8 cellular contexts compared by ENCODE assay signal in the genomic region with DNA sequence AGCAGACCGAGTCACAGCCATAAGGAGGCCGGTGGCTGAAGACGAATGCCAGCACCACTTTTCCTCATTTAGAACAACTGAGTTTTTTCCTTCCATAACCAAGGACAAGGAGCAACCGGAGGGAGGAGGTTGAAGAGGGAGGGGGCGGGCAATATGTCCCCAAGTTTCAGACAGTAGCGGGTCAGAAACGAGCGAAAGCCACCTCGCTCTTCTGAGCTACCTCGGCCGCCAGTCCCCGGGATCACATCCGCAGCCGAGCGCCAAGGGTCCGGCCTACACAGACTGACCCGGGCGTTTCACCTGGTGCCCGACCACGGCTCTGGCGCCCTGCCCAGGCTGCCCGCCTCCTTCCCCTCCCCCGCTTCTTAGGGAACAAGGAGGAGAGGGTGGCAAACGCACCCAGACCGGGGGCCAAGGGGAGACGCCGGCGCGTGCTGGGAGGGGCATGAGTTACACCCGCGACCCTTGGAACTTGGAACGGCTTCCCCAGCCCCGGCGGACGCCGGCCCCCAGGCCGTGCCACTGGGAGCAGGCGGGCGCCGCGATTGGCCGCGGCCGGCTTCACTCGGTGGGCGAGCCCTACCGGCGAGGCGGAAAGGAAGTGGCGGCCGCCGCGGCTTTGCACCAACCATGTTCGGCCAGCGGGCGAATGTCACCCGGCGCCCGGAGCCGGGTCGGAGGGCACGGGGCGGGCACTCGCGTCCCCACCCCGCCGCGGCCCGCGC. TPM values are rescaled to one million over a fixed set of nuclear protein-coding genes. Genes with fewer than 3 reads are reported as not detected.
DNase-seq lines count a peak whose midpoint lies in the region; ATAC-seq and TF ChIP-seq lines count a peak whose summit lies in the region.

No MANE protein-coding gene starts in this region.

- H3K4me1 Mint-ChIP-seq in nephron progenitor cell: peaks cover 39% of the 10 kb centered on the region

- H3K4me1 ChIP-seq in foreskin keratinocyte (peaks cover 8% of the 10 kb centered on the region), tibial nerve (peaks cover 0 to 72% (median 48%) of the 10 kb centered on the region in 4 donors)

- no peaks in the 10 kb centered on the region for H3K36me3 Mint-ChIP-seq in nephron progenitor cell (ENCODE audit: low read depth)

- WGBS in tibial nerve, 2 donors: 1% methylated on average over 25 to 48 of the region's 70 CpGs

- H3K27ac ChIP-seq in foreskin keratinocyte (peak overlapping the region; percentile 87), tibial nerve (peak overlapping the region; percentile 87 to 100 (median 99))

- ATAC-seq in GM18511 (IDR thresholded peaks at IDR 0.05; ENCODE audit: unreplicated experiment) (peak; percentile 29), HG03175 (IDR thresholded peaks at IDR 0.05; ENCODE audit: unreplicated experiment) (peak; percentile 28), foreskin keratinocyte (peak; percentile 38)

- no peaks in the 10 kb centered on the region for H3K9me3 ChIP-seq in tibial nerve

- peak in 1 of 2 donors; percentile 73 for TF ChIP-seq EP300 in tibial nerve (IDR thresholded peaks at IDR 0.05)

- peak overlapping the region; percentile 56 for H3K27ac Mint-ChIP-seq in nephron progenitor cell

- DNase-seq in AG20443 (ENCODE audit: low spot score): peak; percentile 87
- peak; percentile 67 for DNase-seq in RPMI7951 (ENCODE audit: low read depth)
- peak; percentile 9 to 34 (median 30) for DNase-seq in activated naive CD4-positive, alpha-beta T cell (lab: John Stamatoyannopoulos, UW)
- DNase-seq in foreskin keratinocyte: peak in 1 of 2 donors; percentile 38
- peak; percentile 80 for DNase-seq in nephron progenitor cell
- peak; percentile 47 to 53 for DNase-seq in tibial nerve (ENCODE audit: low spot score in 2 of 2)

- H3K36me3 ChIP-seq in tibial nerve: no peaks in the 10 kb centered on the region

- TF ChIP-seq POLR2A in tibial nerve (IDR thresholded peaks at IDR 0.05): peak in 1 of 2 donors; percentile 36

- no peaks in the 10 kb centered on the region for H3K9me3 Mint-ChIP-seq in nephron progenitor cell

- peaks cover 7% of the 10 kb centered on the region for H3K27me3 Mint-ChIP-seq in nephron progenitor cell (ENCODE audit: low read depth, poor library complexity)

- H3K4me3 ChIP-seq in tibial nerve: peak overlapping the region; percentile 75 to 97 (median 91)

- peak overlapping the region; percentile 91 for H3K4me3 Mint-ChIP-seq in nephron progenitor cell

- TF ChIP-seq CTCF in foreskin keratinocyte (conservative IDR thresholded peaks at IDR 0.05): no peak
- TF ChIP-seq CTCF in nephron progenitor cell (IDR thresholded peaks at IDR 0.05): no peak
- peak in 2 of 5 experiments; percentile 47 to 59 for TF ChIP-seq CTCF in tibial nerve (IDR thresholded peaks at IDR 0.05)

- H3K27me3 ChIP-seq in foreskin keratinocyte: no peaks in the 10 kb centered on the region
- no peaks in the 10 kb centered on the region for H3K27me3 ChIP-seq in tibial nerve

RNA-seq across cellular contexts. Expression of gene IRF2, which starts 1.6 kb away (rescaled TPM):
- total RNA-seq in RPMI7951 (2014; rRNA removed; shearing (Covaris generic)): 24.9 and 43.3 TPM in 2 replicates
- total RNA-seq in foreskin keratinocyte (16.5 and 18.4 TPM in 2 replicates), tibial nerve (10 to 100 TPM; 23.7 to 36.8 (median 30.4) TPM)
- polyA plus RNA-seq in foreskin keratinocyte: 10.7 and 11.9 TPM in 2 replicates
